ENCODE assay signal across 1 cellular context in the genomic region with DNA sequence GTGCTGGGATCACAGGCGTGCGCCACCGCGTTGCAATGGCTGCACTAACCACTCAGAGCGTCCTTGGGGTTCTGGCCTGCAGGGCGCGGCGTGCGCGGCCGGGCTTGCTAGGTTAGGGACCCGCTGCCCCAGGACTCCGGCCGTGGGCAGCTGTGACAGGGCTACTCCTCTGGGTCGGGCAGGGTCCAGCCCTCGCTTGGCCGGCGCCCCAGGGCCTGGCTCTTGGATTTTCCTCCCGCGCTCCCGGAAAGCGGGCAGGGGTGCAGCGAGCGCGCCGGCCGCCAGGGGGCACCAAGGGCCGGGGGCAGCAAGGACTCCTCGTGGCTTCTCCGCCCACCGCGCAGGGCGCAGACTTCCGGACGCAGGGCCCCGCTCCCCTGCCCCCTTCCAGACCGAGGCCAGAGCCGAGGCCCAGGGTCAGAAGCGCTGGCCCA.
TF ChIP-seq lines count a peak whose summit lies in the region.

No MANE protein-coding gene starts in this region.

TF ChIP-seq in K562, 482 proteins besides CTCF, POLR2A, EP300 and RAD21:
- TF ChIP-seq MLLT1 (IDR thresholded peaks at IDR 0.05) (no peak), SMAD3 (CRISPR knock-in tag; conservative IDR thresholded peaks at IDR 0.05) (no peak), SMC3 (conservative IDR thresholded peaks at IDR 0.05; ENCODE audit: insufficient read depth, low read depth, low read length) (0 out of 2 replicates have a peak, but pooled peaks have one; percentile 26), ZEB2 (IDR thresholded peaks at IDR 0.05) (no peak), ZNF217 (CRISPR knock-in tag; IDR thresholded peaks at IDR 0.05) (no peak), ZBTB33 (CRISPR knock-in tag; IDR thresholded peaks at IDR 0.05) (peak; percentile 88), SRSF9 (IDR thresholded peaks at IDR 0.05; ENCODE audit: borderline replicate concordance, low read depth, low read length) (no peak), MLX (CRISPR knock-in tag; conservative IDR thresholded peaks at IDR 0.05) (no peak), EZH2 (IDR thresholded peaks at IDR 0.05; ENCODE audit: borderline replicate concordance, low read depth, low read length) (no peak), JUN (IDR thresholded peaks at IDR 0.05; ENCODE audit: borderline replicate concordance, low read depth, low read length) (no peak), JUN (CRISPR knock-in tag; IDR thresholded peaks at IDR 0.05; ENCODE audit: borderline replicate concordance) (no peak), PML (IDR thresholded peaks at IDR 0.05; ENCODE audit: low read length) (no peak), SRF (CRISPR knock-in tag; IDR thresholded peaks at IDR 0.05) (no peak), YBX1 (IDR thresholded peaks at IDR 0.05) (no peak), RBBP5 (IDR thresholded peaks at IDR 0.05; ENCODE audit: borderline replicate concordance, insufficient read depth, low read length, poor library complexity, severe bottlenecking) (no peak), GTF2E2 (tag; IDR thresholded peaks at IDR 0.05) (no peak), ATF7 (IDR thresholded peaks at IDR 0.05) (no peak)
- TF ChIP-seq, protein P1, sequence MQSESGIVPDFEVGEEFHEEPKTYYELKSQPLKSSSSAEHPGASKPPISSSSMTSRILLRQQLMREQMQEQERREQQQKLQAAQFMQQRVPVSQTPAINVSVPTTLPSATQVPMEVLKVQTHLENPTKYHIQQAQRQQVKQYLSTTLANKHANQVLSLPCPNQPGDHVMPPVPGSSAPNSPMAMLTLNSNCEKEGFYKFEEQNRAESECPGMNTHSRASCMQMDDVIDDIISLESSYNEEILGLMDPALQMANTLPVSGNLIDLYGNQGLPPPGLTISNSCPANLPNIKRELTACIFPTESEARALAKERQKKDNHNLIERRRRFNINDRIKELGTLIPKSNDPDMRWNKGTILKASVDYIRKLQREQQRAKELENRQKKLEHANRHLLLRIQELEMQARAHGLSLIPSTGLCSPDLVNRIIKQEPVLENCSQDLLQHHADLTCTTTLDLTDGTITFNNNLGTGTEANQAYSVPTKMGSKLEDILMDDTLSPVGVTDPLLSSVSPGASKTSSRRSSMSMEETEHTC (IDR thresholded peaks at IDR 0.05) = no peak
- TF ChIP-seq, protein P2, sequence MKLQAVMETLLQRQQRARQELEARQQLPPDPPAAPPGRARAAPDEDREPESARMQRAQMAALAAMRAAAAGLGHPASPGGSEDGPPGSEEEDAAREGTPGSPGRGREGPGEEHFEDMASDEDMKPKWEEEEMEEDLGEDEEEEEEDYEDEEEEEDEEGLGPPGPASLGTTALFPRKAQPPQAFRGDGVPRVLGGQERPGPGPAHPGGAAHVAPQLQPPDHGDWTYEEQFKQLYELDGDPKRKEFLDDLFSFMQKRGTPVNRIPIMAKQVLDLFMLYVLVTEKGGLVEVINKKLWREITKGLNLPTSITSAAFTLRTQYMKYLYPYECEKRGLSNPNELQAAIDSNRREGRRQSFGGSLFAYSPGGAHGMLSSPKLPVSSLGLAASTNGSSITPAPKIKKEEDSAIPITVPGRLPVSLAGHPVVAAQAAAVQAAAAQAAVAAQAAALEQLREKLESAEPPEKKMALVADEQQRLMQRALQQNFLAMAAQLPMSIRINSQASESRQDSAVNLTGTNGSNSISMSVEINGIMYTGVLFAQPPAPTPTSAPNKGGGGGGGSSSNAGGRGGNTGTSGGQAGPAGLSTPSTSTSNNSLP (IDR thresholded peaks at IDR 0.05; ENCODE audit: borderline replicate concordance, low read depth, low read length) = no peak
- TF ChIP-seq, protein P3, sequence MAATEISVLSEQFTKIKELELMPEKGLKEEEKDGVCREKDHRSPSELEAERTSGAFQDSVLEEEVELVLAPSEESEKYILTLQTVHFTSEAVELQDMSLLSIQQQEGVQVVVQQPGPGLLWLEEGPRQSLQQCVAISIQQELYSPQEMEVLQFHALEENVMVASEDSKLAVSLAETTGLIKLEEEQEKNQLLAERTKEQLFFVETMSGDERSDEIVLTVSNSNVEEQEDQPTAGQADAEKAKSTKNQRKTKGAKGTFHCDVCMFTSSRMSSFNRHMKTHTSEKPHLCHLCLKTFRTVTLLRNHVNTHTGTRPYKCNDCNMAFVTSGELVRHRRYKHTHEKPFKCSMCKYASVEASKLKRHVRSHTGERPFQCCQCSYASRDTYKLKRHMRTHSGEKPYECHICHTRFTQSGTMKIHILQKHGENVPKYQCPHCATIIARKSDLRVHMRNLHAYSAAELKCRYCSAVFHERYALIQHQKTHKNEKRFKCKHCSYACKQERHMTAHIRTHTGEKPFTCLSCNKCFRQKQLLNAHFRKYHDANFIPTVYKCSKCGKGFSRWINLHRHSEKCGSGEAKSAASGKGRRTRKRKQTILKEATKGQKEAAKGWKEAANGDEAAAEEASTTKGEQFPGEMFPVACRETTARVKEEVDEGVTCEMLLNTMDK (IDR thresholded peaks at IDR 0.05; ENCODE audit: borderline replicate concordance, insufficient read depth, low read depth, low read length, poor library complexity, severe bottlenecking) = peak; percentile 28
- TF ChIP-seq, protein P4, sequence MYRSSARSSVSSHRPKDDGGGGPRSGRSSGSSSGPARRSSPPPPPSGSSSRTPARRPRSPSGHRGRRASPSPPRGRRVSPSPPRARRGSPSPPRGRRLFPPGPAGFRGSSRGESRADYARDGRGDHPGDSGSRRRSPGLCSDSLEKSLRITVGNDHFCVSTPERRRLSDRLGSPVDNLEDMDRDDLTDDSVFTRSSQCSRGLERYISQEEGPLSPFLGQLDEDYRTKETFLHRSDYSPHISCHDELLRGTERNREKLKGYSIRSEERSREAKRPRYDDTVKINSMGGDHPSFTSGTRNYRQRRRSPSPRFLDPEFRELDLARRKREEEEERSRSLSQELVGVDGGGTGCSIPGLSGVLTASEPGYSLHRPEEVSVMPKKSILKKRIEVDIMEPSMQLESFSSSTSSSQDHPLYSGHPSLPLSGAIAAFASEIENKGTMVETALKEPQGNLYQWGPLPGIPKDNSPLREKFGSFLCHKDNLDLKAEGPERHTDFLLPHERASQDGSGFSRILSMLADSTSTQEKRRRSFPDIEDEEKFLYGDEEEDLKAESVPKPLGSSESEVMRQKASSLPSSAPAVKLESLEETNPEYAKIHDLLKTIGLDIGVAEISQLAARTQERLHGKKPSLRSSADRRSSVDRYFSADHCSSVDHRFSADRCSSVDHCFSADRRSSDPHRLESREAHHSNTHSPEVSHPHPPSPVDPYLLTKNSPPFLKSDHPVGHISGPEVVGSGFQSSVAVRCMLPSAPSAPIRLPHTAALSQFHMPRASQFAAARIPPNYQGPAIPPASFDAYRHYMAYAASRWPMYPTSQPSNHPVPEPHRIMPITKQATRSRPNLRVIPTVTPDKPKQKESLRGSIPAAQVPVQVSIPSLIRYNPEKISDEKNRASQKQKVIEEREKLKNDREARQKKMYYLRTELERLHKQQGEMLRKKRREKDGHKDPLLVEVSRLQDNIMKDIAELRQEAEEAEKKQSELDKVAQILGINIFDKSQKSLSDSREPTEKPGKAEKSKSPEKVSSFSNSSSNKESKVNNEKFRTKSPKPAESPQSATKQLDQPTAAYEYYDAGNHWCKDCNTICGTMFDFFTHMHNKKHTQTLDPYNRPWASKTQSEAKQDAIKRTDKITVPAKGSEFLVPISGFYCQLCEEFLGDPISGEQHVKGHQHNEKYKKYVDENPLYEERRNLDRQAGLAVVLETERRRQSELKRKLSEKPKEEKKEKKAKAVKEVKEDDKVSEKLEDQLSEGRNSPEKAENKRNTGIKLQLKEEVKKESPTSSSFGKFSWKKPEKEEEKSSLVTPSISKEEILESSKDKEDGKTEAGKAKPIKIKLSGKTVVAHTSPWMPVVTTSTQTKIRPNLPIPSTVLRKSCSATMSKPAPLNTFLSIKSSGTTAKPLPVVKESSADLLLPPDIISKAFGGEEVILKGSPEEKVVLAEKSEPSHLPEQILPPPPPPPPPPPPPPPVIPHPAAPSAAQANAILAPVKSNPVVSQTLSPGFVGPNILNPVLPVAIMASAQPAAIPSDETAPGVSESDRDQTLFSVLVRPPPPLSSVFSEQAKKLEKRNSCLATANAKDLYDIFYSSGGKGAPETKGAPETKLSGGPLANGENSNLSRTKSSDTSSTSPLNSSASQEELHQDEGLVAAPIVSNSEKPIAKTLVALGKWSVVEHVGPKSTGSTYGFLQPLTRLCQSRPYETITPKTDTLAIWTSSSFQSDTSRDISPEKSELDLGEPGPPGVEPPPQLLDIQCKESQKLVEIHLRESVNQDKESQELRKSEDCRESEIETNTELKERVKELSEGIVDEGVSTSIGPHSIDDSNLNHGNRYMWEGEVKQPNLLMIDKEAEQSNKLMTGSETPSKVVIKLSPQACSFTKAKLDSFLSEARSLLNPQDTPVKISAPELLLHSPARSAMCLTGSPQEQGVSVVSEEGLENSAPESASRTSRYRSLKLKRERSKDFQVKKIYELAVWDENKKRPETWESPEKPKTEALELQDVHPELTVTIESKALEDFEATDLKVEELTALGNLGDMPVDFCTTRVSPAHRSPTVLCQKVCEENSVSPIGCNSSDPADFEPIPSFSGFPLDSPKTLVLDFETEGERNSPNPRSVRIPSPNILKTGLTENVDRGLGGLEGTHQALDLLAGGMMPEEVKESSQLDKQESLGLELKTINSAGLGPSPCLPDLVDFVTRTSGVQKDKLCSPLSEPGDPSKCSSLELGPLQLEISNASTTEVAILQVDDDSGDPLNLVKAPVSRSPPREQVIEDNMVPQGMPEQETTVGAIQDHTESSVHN (IDR thresholded peaks at IDR 0.05; ENCODE audit: borderline replicate concordance in 1 of 2, low read depth in 1 of 2) = no peak
